In the genomic region with DNA sequence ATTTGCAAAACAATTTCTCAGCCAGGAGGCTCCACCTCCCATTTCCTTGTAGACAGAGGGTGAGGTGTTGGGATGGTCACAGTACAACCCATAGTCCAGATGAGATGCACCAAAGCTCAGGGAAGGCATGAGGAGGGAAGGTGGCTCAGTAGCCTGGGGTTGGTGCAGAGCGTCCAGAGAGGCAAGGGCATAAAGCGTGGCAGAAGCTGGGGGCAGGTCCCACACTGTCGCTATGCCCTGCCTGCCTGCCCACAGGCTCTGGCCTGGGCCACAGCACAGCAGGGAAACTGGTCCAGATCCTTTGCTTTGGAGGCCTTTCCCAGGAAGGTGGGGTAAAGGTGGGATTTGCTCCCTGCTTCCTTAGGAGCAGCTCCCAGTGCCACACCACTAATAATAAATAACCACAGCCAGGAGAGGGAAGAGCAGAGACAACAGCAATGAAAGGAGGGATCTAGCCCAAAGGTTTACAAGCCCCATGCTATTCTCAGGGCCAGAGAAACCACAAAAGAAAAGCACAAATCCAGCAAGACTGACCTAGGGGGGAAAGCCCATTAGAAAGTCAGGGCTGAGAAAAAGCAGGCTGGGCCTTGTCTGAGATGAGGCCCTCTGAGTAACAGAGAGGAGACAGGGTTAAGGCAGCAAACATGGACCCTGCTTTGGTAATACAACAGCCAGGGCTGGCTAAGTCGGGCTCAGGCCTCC, we compare ENCODE assay signal across 15 cellular contexts. TPM values are rescaled to one million over a fixed set of nuclear protein-coding genes. Genes with fewer than 3 reads are reported as not detected.
DNase-seq lines count a peak whose midpoint lies in the region; ATAC-seq and TF ChIP-seq lines count a peak whose summit lies in the region.
"Had no signal": no experiment of that assay in that cellular context is flagged by ENCODE, and none has a peak within 500 bp of the region (broad histone marks: within the 10 kb centered on the region; RNA-seq: fewer than 3 reads in every experiment).

No MANE protein-coding gene starts in this region.

- H3K9me3 Mint-ChIP-seq in H9 (no peaks in the 10 kb centered on the region; a peak in 1 of 5 replicates), immature natural killer cell (no peaks in the 10 kb centered on the region)

- no peaks in the 10 kb centered on the region for H3K79me1 ChIP-seq in H9 (ENCODE audit: insufficient read depth, low read depth, low read length, poor library complexity, severe bottlenecking)

- no peak overlapping the region for H4K91ac ChIP-seq in H9 (ENCODE audit: insufficient read length, low read depth, low read length)

- no peak overlapping the region for H3K4me2 ChIP-seq in H9 (ENCODE audit: insufficient read depth, insufficient read length, low read length)
- H3K4me2 ChIP-seq: PC-9 had no signal

- no peaks in the 10 kb centered on the region for H4K20me1 ChIP-seq in H9 (ENCODE audit: control insufficient read depth, insufficient read depth, insufficient read length)

- H3K23ac ChIP-seq in H9 (ENCODE audit: insufficient read length, low read depth, low read length), result no peak overlapping the region

- H3K23me2 ChIP-seq in H9 (ENCODE audit: insufficient read length, low read depth, low read length, poor library complexity, severe bottlenecking), result peaks cover 17% of the 10 kb centered on the region

- no peaks in the 10 kb centered on the region; the same call in 1 of the 2 replicates for H3K4me1 ChIP-seq in H9 (ENCODE audit: insufficient read depth, low read length)

- H3K4me1 Mint-ChIP-seq in H9 (peaks cover 30 to 42% of the 10 kb centered on the region in 2 experiments), T-helper 17 cell (peaks cover 26% of the 10 kb centered on the region), immature natural killer cell (peaks cover 51 to 62% of the 10 kb centered on the region in 2 donors)

- no peaks in the 10 kb centered on the region for H3K79me2 ChIP-seq in H9 (ENCODE audit: insufficient read depth, low read length)

- no peak overlapping the region for H3T11ph ChIP-seq in H9 (ENCODE audit: low read length)

- no peak for DNase-seq in H9
- DNase-seq in T-helper 17 cell, result no peak
- no peak for DNase-seq in immature natural killer cell
- no peak for DNase-seq in sciatic nerve (ENCODE audit: low spot score)
- DNase-seq in ureter (ENCODE audit: low spot score), result no peak
- no peak for DNase-seq in NOMO-1 (lab: John Stamatoyannopoulos, UW; ENCODE audit: unreplicated experiment in 2 of 2)
- no peak for DNase-seq in foreskin fibroblast
- DNase-seq: activated CD4-positive, alpha-beta T cell treated with anti-CD3 and anti-CD28 coated beads for 36 hours; H7; NCI-H187 treated with DMSO at 0.1 percent for 48 hours; PC-9; stimulated activated naive CD4-positive, alpha-beta T cell treated with Interleukin-2 at 50 U/mL for 16 hours had no signal

- intact Hi-C loops in sciatic nerve (cut with DNase I), result no loop called here

- H3K9ac ChIP-seq in H9 (ENCODE audit: extremely low read depth, insufficient read length, low read length), result no peak overlapping the region

- no peak for TF ChIP-seq CTCF in H9 (conservative IDR thresholded peaks at IDR 0.05)
- no peak for TF ChIP-seq CTCF in foreskin fibroblast (IDR thresholded peaks at IDR 0.05; ENCODE audit: low read depth, low read length)

- H2BK15ac ChIP-seq in H9 (ENCODE audit: low read depth, low read length), result no peak overlapping the region

- no peak overlapping the region for H3K18ac ChIP-seq in H9 (ENCODE audit: insufficient read length, low read depth, low read length)

- H3K27ac ChIP-seq in H9 (ENCODE audit: insufficient read length, low read depth, low read length), result no peak overlapping the region
- peak overlapping the region in 17 of 21 experiments; percentile 12 to 93 (median 87) for H3K27ac ChIP-seq in skin epidermis
- H3K27ac ChIP-seq: HL-60 had no signal

- H2BK5ac ChIP-seq in H9 (ENCODE audit: insufficient read length, low read length), result no peak overlapping the region

- H3K27ac Mint-ChIP-seq in H9 (peak overlapping the region; percentile 80 to 83 (median 82); a peak in 6 of 7 replicates), T-helper 17 cell (peak overlapping the region; percentile 89), immature natural killer cell (peak overlapping the region in 5 of 6 donors; percentile 24 to 84 (median 59))
- H3K27ac Mint-ChIP-seq: activated CD4-positive, alpha-beta T cell treated with anti-CD3 and anti-CD28 coated beads for 36 hours had no signal

- H2BK12ac ChIP-seq in H9 (ENCODE audit: insufficient read length, low read depth, low read length), result no peak overlapping the region

- no peak overlapping the region for H2BK20ac ChIP-seq in H9 (ENCODE audit: low read depth, low read length, poor library complexity, severe bottlenecking)

- no peak overlapping the region for H2BK120ac ChIP-seq in H9 (ENCODE audit: low read depth, low read length, poor library complexity, severe bottlenecking)

- H3K14ac ChIP-seq in H9 (ENCODE audit: insufficient read depth, low read length), result no peak overlapping the region

- H2AK5ac ChIP-seq in H9 (ENCODE audit: insufficient read length, low read length), result no peak overlapping the region

- H3K56ac ChIP-seq in H9 (ENCODE audit: insufficient read length, low read depth, low read length), result no peak overlapping the region

- no peak overlapping the region for H3K4me3 Mint-ChIP-seq in H9
- no peak overlapping the region for H3K4me3 Mint-ChIP-seq in T-helper 17 cell
- peak overlapping the region in 2 of 5 donors; percentile 23 to 29 for H3K4me3 Mint-ChIP-seq in immature natural killer cell
- H3K4me3 Mint-ChIP-seq: activated CD4-positive, alpha-beta T cell treated with anti-CD3 and anti-CD28 coated beads for 36 hours had no signal

- no peak overlapping the region for H4K5ac ChIP-seq in H9 (ENCODE audit: insufficient read length, low read depth, low read length)

- H4K8ac ChIP-seq in H9 (replicated peaks; ENCODE audit: insufficient read length, low read depth, low read length), result no peak overlapping the region

- H3K4ac ChIP-seq in H9 (ENCODE audit: low read depth, low read length), result no peak overlapping the region

- ATAC-seq in T-helper 17 cell (no peak), sciatic nerve (no peak)
- ATAC-seq: activated CD4-positive, alpha-beta T cell treated with anti-CD3 and anti-CD28 coated beads for 36 hours had no signal

- no peaks in the 10 kb centered on the region for H3K27me3 ChIP-seq in H9 (ENCODE audit: insufficient read depth, low read length)

- H2AFZ ChIP-seq in H9 (ENCODE audit: low read length), result no peak overlapping the region
- H2AFZ ChIP-seq: PC-9 had no signal

- H3K27me3 Mint-ChIP-seq in H9 (ENCODE audit: low read depth), result peaks cover 3% of the 10 kb centered on the region; the same call in 1 of the 2 replicates
- no peaks in the 10 kb centered on the region for H3K27me3 Mint-ChIP-seq in T-helper 17 cell
- H3K27me3 Mint-ChIP-seq in immature natural killer cell (ENCODE audit: low read depth in 3 of 3), result peaks cover 11 to 25% (median 12%) of the 10 kb centered on the region in 3 donors
- H3K27me3 Mint-ChIP-seq: activated CD4-positive, alpha-beta T cell treated with anti-CD3 and anti-CD28 coated beads for 36 hours had no signal

- no CpG with 5 or more reads among the region's 4 CpGs for WGBS in H9 (ENCODE audit: extremely low coverage, insufficient read length, low lambda C conversion rate)

- no peaks in the 10 kb centered on the region for H3K9me3 ChIP-seq in H9 (ENCODE audit: control insufficient read depth, low read depth, low read length)
- no peaks in the 10 kb centered on the region for H3K9me3 ChIP-seq in T-helper 17 cell (ENCODE audit: control insufficient read depth, low read length, poor library complexity, severe bottlenecking)

- H3K36me3 Mint-ChIP-seq in H9 (ENCODE audit: insufficient read depth in 1 of 3, low read depth in 3 of 3) (peaks cover 27 to 65% (median 44%) of the 10 kb centered on the region in 3 experiments), T-helper 17 cell (ENCODE audit: low read depth) (peaks cover 2% of the 10 kb centered on the region), immature natural killer cell (peaks cover 18 to 54% (median 18%) of the 10 kb centered on the region in 3 donors)

- H3K4me3 ChIP-seq in skin epidermis (no peak overlapping the region), foreskin fibroblast (ENCODE audit: low read depth in 1 of 2, low read length in 2 of 2) (no peak overlapping the region)
- H3K4me3 ChIP-seq: PC-9 had no signal

RNA-seq across cellular contexts. Expression of a gene that starts 27.2 kb away (rescaled TPM):
- 0.57 and 0.66 TPM in 2 replicates for total RNA-seq in H9 (2021)
- not detected for total RNA-seq in T-helper 17 cell
- not detected for polyA plus RNA-seq in immature natural killer cell
- total RNA-seq in sciatic nerve, result 3.8 TPM
- 2.8 TPM for total RNA-seq in ureter
- total RNA-seq: activated CD4-positive, alpha-beta T cell treated with anti-CD3 and anti-CD28 coated beads for 36 hours; PC-9 had no signal

RNA-seq across cellular contexts. Expression of a gene that starts 31.3 kb away (rescaled TPM):
- total RNA-seq in H9 (2021) (4.0 and 4.3 TPM in 2 replicates), T-helper 17 cell (not detected), sciatic nerve (4.5 TPM), ureter (3.6 TPM)
- not detected for polyA plus RNA-seq in immature natural killer cell
- total RNA-seq: activated CD4-positive, alpha-beta T cell treated with anti-CD3 and anti-CD28 coated beads for 36 hours; PC-9 had no signal
- polyA plus RNA-seq: liver had no signal

RNA-seq across cellular contexts. Expression of a gene that starts 40.3 kb away (rescaled TPM):
- total RNA-seq in H9 (2021) (19.8 and 22.6 TPM in 2 replicates), T-helper 17 cell (not detected), sciatic nerve (71.4 TPM), ureter (52.6 TPM)
- polyA plus RNA-seq in immature natural killer cell, result 1 to 10 TPM in 1 of 3 donors, under 1 TPM in 2; 0.63 to 1.3 (median 0.77) TPM

Comparison
In these comparisons a context has a peak if more than half of its experiments do, and no peak if none do; other contexts are left out.
1. RNA of a gene that starts 40.3 kb away (total RNA-seq): 71.4 TPM in sciatic nerve (single experiment), 52.6 TPM in ureter (single experiment) and 19.8 to 22.6 TPM in H9; not detected in T-helper 17 cell; every median in the first group is over 10 times any median in the second.
2. Peak in every context shown above with its lines, with median percentiles within 50 percentile points of each other: H3K27ac Mint-ChIP-seq.